31 cellular contexts compared by ENCODE assay signal in the genomic region with DNA sequence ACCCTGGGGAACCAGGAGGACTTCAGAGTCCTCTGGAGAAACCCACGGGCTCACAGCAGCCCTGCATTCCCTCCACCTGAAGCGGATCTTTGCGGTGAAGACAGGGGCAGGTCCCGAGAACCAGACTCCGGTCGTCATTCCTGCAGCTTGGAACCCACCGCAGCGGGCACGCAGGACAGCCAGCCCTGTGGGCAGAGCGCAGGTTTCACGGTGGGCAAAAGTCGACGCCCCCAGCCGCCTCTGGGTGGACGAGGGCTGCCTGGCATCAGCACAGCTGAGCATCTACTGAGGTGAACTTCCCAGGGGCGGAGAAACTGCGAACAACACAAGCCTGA.
"Had no signal": no experiment of that assay in that cellular context is flagged by ENCODE, and none has a peak within 500 bp of the region (broad histone marks: within the 10 kb centered on the region; RNA-seq: fewer than 3 reads in every experiment).

No MANE protein-coding gene starts in this region.

- ATAC-seq: activated naive CD4-positive, alpha-beta T cell treated with anti-CD3 and anti-CD28 coated beads, Interleukin-2, amount 50 U/mL, for 72 hours; body of pancreas; PC-3 had no signal

- H3K4me3 ChIP-seq: adrenal gland, body of pancreas, breast epithelium, Peyer's patch had no signal

- H3K27ac ChIP-seq: adrenal gland, body of pancreas, breast epithelium, Peyer's patch, VCaP had no signal

- H3K9me3 ChIP-seq: adrenal gland, body of pancreas, breast epithelium, Peyer's patch had no signal

- H3K36me3 ChIP-seq: adrenal gland, breast epithelium, Peyer's patch had no signal

- H3K27me3 ChIP-seq: adrenal gland, body of pancreas, Peyer's patch had no signal

- DNase-seq: activated B cell treated with CpG ODN at 0.5 μM for 24 hours; activated CD4-positive, alpha-beta memory T cell treated with anti-CD3 and anti-CD28 coated beads for 36 hours; activated CD4-positive, alpha-beta T cell treated with anti-CD3 and anti-CD28 coated beads for 4 hours; activated CD4-positive, alpha-beta T cell treated with anti-CD3 and anti-CD28 coated beads, Interleukin-2, amount 50 U/mL, for 1 hour; activated CD4-positive, CD25-positive, alpha-beta regulatory T cell treated with anti-CD3 and anti-CD28 coated beads, Interleukin-2, amount 50 U/mL, for 72 hours; activated gamma-delta T cell; activated naive CD4-positive, alpha-beta T cell treated with Interleukin-2 at 50 U/mL for 16 hours; activated T-cell treated with anti-CD3 and anti-CD28 coated beads, Interleukin-2, amount 50 U/mL, for 1 hour; adrenal gland; body of pancreas; KG1; MM.1S; MV-4-11; NCI-H1092; NCI-H146; NCI-H2107; NCI-H2171; NCI-H510A; NCI-H748 treated with DMSO at 0.1 percent for 48 hours; NK-92 treated with Interleukin-12 subunit alpha and Interleukin-12 subunit beta, amount 100 ng/mL, for 24 hours; PC-3; Peyer's patch; RPMI8226; SIG-M5; SW 1271; T-helper 1 cell; T-helper 2 cell; T-helper 9 cell had no signal

- H3K4me1 ChIP-seq: adrenal gland, breast epithelium had no signal
